19 cellular contexts compared by ENCODE assay signal in genomic region chr20:61659652-61660346, GRCh38.
A peak's percentile ranks its signal among the peaks of the same experiment; 100 is the strongest.
DNase-seq lines count a peak whose midpoint lies in the region; ATAC-seq and TF ChIP-seq lines count a peak whose summit lies in the region.
"Had no signal": no experiment of that assay in that cellular context is flagged by ENCODE, and none has a peak within 500 bp of the region (broad histone marks: within the 10 kb centered on the region; RNA-seq: fewer than 3 reads in every experiment).

No MANE protein-coding gene starts in this region.

- no peaks in the 10 kb centered on the region for H3K9me3 ChIP-seq in left ventricle myocardium inferior (replicated peaks)
- no peaks in the 10 kb centered on the region for H3K9me3 ChIP-seq in neuronal stem cell (replicated peaks in 1 of 2; ENCODE audit: control insufficient read depth in 2 of 2, insufficient read depth in 1 of 2, low read depth in 1 of 2, low read length in 2 of 2)
- no peaks in the 10 kb centered on the region for H3K9me3 ChIP-seq in CD4-positive, alpha-beta T cell (ENCODE audit: control insufficient read depth, low read length)
- H3K9me3 ChIP-seq in smooth muscle cell (replicated peaks; ENCODE audit: low read depth): no peaks in the 10 kb centered on the region
- H3K9me3 ChIP-seq: SJSA1 had no signal

- H4K91ac ChIP-seq in neuronal stem cell (ENCODE audit: low read depth, low read length, poor library complexity): no peak overlapping the region

- ATAC-seq in left ventricle myocardium superior: peak; percentile 66
- no peak for ATAC-seq in CD4-positive, alpha-beta T cell (ENCODE audit: poor library complexity)

- H2BK12ac ChIP-seq in neuronal stem cell (ENCODE audit: low read length): peak overlapping the region; percentile 27

- POLR2A ChIA-PET in CD4-positive, alpha-beta T cell (lab: Charles Lee): no interaction called here
- POLR2A ChIA-PET in activated CD4-positive, alpha-beta memory T cell treated with anti-CD3 and anti-CD28 coated beads, Interleukin-2, amount 10 ng/mL, durations not matched to agents 7 days and 5 days (lab: Charles Lee): no interaction called here

- H3K4ac ChIP-seq in neuronal stem cell (ENCODE audit: low read length): peak overlapping the region; percentile 78

- peak overlapping the region; percentile 69 for H2BK15ac ChIP-seq in neuronal stem cell (ENCODE audit: low read length)

- H3K4me2 ChIP-seq in neuronal stem cell (ENCODE audit: insufficient read depth, low read length, poor library complexity, severe bottlenecking) (no peak overlapping the region), smooth muscle cell (no peak overlapping the region)
- H3K4me2 ChIP-seq: PC-9 had no signal

- no peak overlapping the region for H3K4me3 Mint-ChIP-seq in brain
- no peak overlapping the region for H3K4me3 Mint-ChIP-seq in CD4-positive, alpha-beta T cell
- H3K4me3 Mint-ChIP-seq in activated CD4-positive, alpha-beta memory T cell treated with anti-CD3 and anti-CD28 coated beads, Interleukin-2, amount 10 ng/mL, durations not matched to agents 7 days and 5 days: no peak overlapping the region
- H3K4me3 Mint-ChIP-seq: HFFc6 had no signal

- DNase-seq in left ventricle myocardium superior (peak; percentile 28), left ventricle myocardium inferior (no peak), NCI-H1417 (lab: John Stamatoyannopoulos, UW) (peak; percentile 43 to 96 (median 85)), neuronal stem cell (ENCODE audit: low spot score) (peak; percentile 24), smooth muscle cell (lab: John Stamatoyannopoulos, UW; ENCODE audit: unreplicated experiment) (no peak)
- DNase-seq in CD4-positive, alpha-beta T cell: no peak
- no peak for DNase-seq in activated CD4-positive, alpha-beta memory T cell treated with anti-CD3 and anti-CD28 coated beads, Interleukin-2, amount 10 ng/mL, durations not matched to agents 7 days and 5 days
- DNase-seq: GDM1, HFFc6, Karpas-422, NCI-H1092, NCI-H1694 treated with DMSO at 0.1 percent for 48 hours, NCI-H226, NCI-H524, PC-9 had no signal

- no peaks in the 10 kb centered on the region for H3K36me3 Mint-ChIP-seq in brain
- H3K36me3 Mint-ChIP-seq in CD4-positive, alpha-beta T cell (ENCODE audit: low read depth): no peaks in the 10 kb centered on the region
- H3K36me3 Mint-ChIP-seq in activated CD4-positive, alpha-beta memory T cell treated with anti-CD3 and anti-CD28 coated beads, Interleukin-2, amount 10 ng/mL, durations not matched to agents 7 days and 5 days (ENCODE audit: low read depth): no peaks in the 10 kb centered on the region

- no peaks in the 10 kb centered on the region for H3K79me1 ChIP-seq in neuronal stem cell (ENCODE audit: low read depth, low read length)

- peaks cover 73% of the 10 kb centered on the region for H3K4me1 Mint-ChIP-seq in brain
- H3K4me1 Mint-ChIP-seq in CD4-positive, alpha-beta T cell (ENCODE audit: low read depth): no peaks in the 10 kb centered on the region
- no peaks in the 10 kb centered on the region for H3K4me1 Mint-ChIP-seq in activated CD4-positive, alpha-beta memory T cell treated with anti-CD3 and anti-CD28 coated beads, Interleukin-2, amount 10 ng/mL, durations not matched to agents 7 days and 5 days

- no peaks in the 10 kb centered on the region for H4K20me1 ChIP-seq in smooth muscle cell (ENCODE audit: low read depth)

- peak overlapping the region; percentile 85 for H2BK5ac ChIP-seq in neuronal stem cell (ENCODE audit: low read length)

- CTCF ChIA-PET in CD4-positive, alpha-beta T cell (lab: Charles Lee): no interaction called here
- CTCF ChIA-PET in activated CD4-positive, alpha-beta memory T cell treated with anti-CD3 and anti-CD28 coated beads, Interleukin-2, amount 10 ng/mL, durations not matched to agents 7 days and 5 days (lab: Charles Lee): no interaction called here

- H3K27me3 ChIP-seq in left ventricle myocardium inferior (ENCODE audit: low read depth) (peaks cover 45% of the 10 kb centered on the region), neuronal stem cell (ENCODE audit: control insufficient read depth in 3 of 3, insufficient read depth in 3 of 3, low read depth in 1 of 3, low read length in 3 of 3) (no peaks in the 10 kb centered on the region), smooth muscle cell (ENCODE audit: low read depth) (no peaks in the 10 kb centered on the region)
- no peaks in the 10 kb centered on the region for H3K27me3 ChIP-seq in CD4-positive, alpha-beta T cell (ENCODE audit: control insufficient read depth, insufficient read depth, low read length)

- H3K79me2 ChIP-seq in smooth muscle cell (ENCODE audit: low read depth): no peaks in the 10 kb centered on the region

- H3K27me3 Mint-ChIP-seq in brain: peaks cover 6% of the 10 kb centered on the region
- H3K27me3 Mint-ChIP-seq in CD4-positive, alpha-beta T cell: no peaks in the 10 kb centered on the region
- no peaks in the 10 kb centered on the region for H3K27me3 Mint-ChIP-seq in activated CD4-positive, alpha-beta memory T cell treated with anti-CD3 and anti-CD28 coated beads, Interleukin-2, amount 10 ng/mL, durations not matched to agents 7 days and 5 days

- no peaks in the 10 kb centered on the region for H3K36me3 ChIP-seq in left ventricle myocardium inferior
- no peaks in the 10 kb centered on the region for H3K36me3 ChIP-seq in neuronal stem cell (replicated peaks in 1 of 2; ENCODE audit: control insufficient read depth in 2 of 2, insufficient read depth in 2 of 2, low read length in 2 of 2)
- no peaks in the 10 kb centered on the region for H3K36me3 ChIP-seq in smooth muscle cell (ENCODE audit: low read depth)
- H3K36me3 ChIP-seq: SJSA1 had no signal

- H3K14ac ChIP-seq in neuronal stem cell (ENCODE audit: low read length): peak overlapping the region; percentile 25

- H3K27ac ChIP-seq in left ventricle myocardium inferior (replicated peaks) (no peak overlapping the region), neuronal stem cell (replicated peaks; ENCODE audit: low read length) (no peak overlapping the region), smooth muscle cell (ENCODE audit: low read depth) (no peak overlapping the region)
- H3K27ac ChIP-seq in CD4-positive, alpha-beta T cell (ENCODE audit: low read depth, low read length): no peak overlapping the region
- H3K27ac ChIP-seq: C4-2B, PC-9, RWPE1, SJSA1 had no signal

- intact Hi-C loops in left ventricle myocardium superior (cut with micrococcal nuclease): no loop called here
- intact Hi-C loops in left ventricle myocardium inferior (cut with micrococcal nuclease): no loop called here
- intact Hi-C loops in CD4-positive, alpha-beta T cell (cut with DNase I, micrococcal nuclease): no loop called here

- WGBS in neuronal stem cell (ENCODE audit: extremely low coverage in 2 of 2, insufficient read length in 2 of 2, insufficient replicate concordance in 1 of 2), 2 donors: no CpG with 5 or more reads among the region's 20 CpGs
- 82% methylated on average over 18 of the region's 20 CpGs for WGBS in smooth muscle cell (ENCODE audit: low lambda C conversion rate)

- H3K4me1 ChIP-seq in left ventricle myocardium inferior (peaks cover 5% of the 10 kb centered on the region), neuronal stem cell (ENCODE audit: control insufficient read depth in 2 of 2, insufficient read depth in 1 of 2, low read depth in 1 of 2, low read length in 2 of 2) (peaks cover 9 to 10% of the 10 kb centered on the region in 2 donors), smooth muscle cell (ENCODE audit: low read depth) (no peaks in the 10 kb centered on the region)
- H3K4me1 ChIP-seq: SJSA1 had no signal

- TF ChIP-seq CTCF in left ventricle myocardium inferior (IDR thresholded peaks at IDR 0.05; ENCODE audit: borderline replicate concordance) (no peak), brain (conservative IDR thresholded peaks at IDR 0.05) (no peak), smooth muscle cell (IDR thresholded peaks at IDR 0.05; ENCODE audit: borderline replicate concordance, insufficient read depth, poor library complexity, severe bottlenecking) (no peak)
- TF ChIP-seq CTCF in CD4-positive, alpha-beta T cell (IDR thresholded peaks at IDR 0.05): no peak

- H3K18ac ChIP-seq in neuronal stem cell (ENCODE audit: low read length): peak overlapping the region; percentile 86

- H4K8ac ChIP-seq in neuronal stem cell (ENCODE audit: low read depth, low read length): no peak overlapping the region

- H2AK5ac ChIP-seq in neuronal stem cell (ENCODE audit: low read depth, low read length): peak overlapping the region; percentile 56

- H2BK120ac ChIP-seq in neuronal stem cell (ENCODE audit: low read depth, low read length): peak overlapping the region; percentile 43

- H3K27ac Mint-ChIP-seq in brain: peak overlapping the region in 4 of 5 experiments; percentile 84 to 92 (median 86)
- no peak overlapping the region for H3K27ac Mint-ChIP-seq in CD4-positive, alpha-beta T cell
- no peak overlapping the region for H3K27ac Mint-ChIP-seq in activated CD4-positive, alpha-beta memory T cell treated with anti-CD3 and anti-CD28 coated beads, Interleukin-2, amount 10 ng/mL, durations not matched to agents 7 days and 5 days
- H3K27ac Mint-ChIP-seq: HFFc6 had no signal

- no peak overlapping the region for H3K4me3 ChIP-seq in left ventricle myocardium inferior
- no peak overlapping the region for H3K4me3 ChIP-seq in neuronal stem cell (ENCODE audit: low read length in 2 of 2)
- H3K4me3 ChIP-seq in smooth muscle cell: no peak overlapping the region
- H3K4me3 ChIP-seq: PC-9, SJSA1 had no signal

- peaks cover 0 to 5% (median 0%) of the 10 kb centered on the region in 5 experiments for H3K9me3 Mint-ChIP-seq in brain
- no peaks in the 10 kb centered on the region for H3K9me3 Mint-ChIP-seq in CD4-positive, alpha-beta T cell
- H3K9me3 Mint-ChIP-seq in activated CD4-positive, alpha-beta memory T cell treated with anti-CD3 and anti-CD28 coated beads, Interleukin-2, amount 10 ng/mL, durations not matched to agents 7 days and 5 days: no peaks in the 10 kb centered on the region

- H2AFZ ChIP-seq in neuronal stem cell (ENCODE audit: low read length) (peak overlapping the region; percentile 77), smooth muscle cell (ENCODE audit: low read depth) (no peak overlapping the region)
- H2AFZ ChIP-seq: PC-9 had no signal

- H3K23ac ChIP-seq in neuronal stem cell (ENCODE audit: low read depth, low read length, poor library complexity): no peak overlapping the region

- H3K9ac ChIP-seq in neuronal stem cell (ENCODE audit: low read depth, low read length, poor library complexity) (no peak overlapping the region), smooth muscle cell (ENCODE audit: low read depth) (no peak overlapping the region)

- H3F3A ChIP-seq in smooth muscle cell (ENCODE audit: low read depth): no peaks in the 10 kb centered on the region

Comparison
In these comparisons a context has a peak if more than half of its experiments do, and no peak if none do; other contexts are left out.
1. DNase-seq: peak in left ventricle myocardium superior (single experiment), NCI-H1417 (3 of 3) and neuronal stem cell (single experiment); none in left ventricle myocardium inferior (single experiment), CD4-positive, alpha-beta T cell (0 of 10), smooth muscle cell (single experiment) and activated CD4-positive, alpha-beta memory T cell treated with anti-CD3 and anti-CD28 coated beads, Interleukin-2, amount 10 ng/mL, durations not matched to agents 7 days and 5 days (single experiment).
2. H3K27ac Mint-ChIP-seq: peak in brain (4 of 5); none in CD4-positive, alpha-beta T cell (single experiment) and activated CD4-positive, alpha-beta memory T cell treated with anti-CD3 and anti-CD28 coated beads, Interleukin-2, amount 10 ng/mL, durations not matched to agents 7 days and 5 days (single experiment).